Comparison of ENCODE assay signal across 8 cellular contexts in the genomic region with DNA sequence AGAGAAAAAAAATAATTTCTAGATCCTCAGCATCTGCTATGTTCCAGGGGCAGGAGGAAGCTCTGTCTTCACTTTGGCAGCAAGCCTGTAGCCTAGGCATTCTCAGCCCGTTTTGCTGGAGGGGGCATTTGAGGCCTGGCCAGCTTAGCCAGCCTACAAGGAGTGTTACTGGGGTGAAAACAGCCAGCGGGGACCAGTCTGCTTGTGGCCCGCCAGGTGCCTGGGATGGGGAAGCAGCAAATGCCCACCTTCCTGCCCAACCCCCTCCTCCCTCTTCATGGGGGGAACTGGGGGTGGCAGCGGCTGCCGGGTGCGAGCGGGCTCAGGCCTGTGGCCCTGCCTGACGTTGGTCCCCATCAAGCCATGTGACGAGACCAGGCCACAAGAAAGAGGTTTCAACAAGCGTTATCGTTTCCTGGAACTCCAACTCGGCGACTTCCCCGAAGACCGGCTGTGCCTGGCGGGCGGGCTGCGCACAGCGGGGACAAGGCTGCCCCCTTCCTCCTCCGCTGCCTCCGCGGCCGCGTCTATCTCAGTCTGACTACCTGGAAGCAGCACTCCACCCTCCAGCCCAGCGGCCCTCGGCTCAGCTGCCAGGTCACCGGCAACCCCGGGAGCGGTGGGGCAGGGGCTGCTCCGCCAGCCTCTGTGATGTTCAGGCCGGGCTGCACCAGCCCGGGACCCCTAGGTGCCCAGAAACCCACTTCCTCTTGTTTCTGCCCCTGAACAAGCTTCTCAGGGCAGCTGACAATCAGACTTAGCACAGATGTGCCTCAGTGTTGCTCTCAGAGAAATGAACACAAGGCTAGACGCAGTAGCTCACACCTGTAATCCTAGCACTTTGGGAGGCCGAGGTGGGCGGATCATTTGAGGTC. TPM values are rescaled to one million over a fixed set of nuclear protein-coding genes. Genes with fewer than 3 reads are reported as not detected.
A peak's percentile ranks its signal among the peaks of the same experiment; 100 is the strongest.
DNase-seq lines count a peak whose midpoint lies in the region; ATAC-seq and TF ChIP-seq lines count a peak whose summit lies in the region.

No MANE protein-coding gene starts in this region.

- no peaks in the 10 kb centered on the region for H3K36me3 Mint-ChIP-seq in CD4-positive, alpha-beta T cell (ENCODE audit: low read depth)

- H3K4me3 ChIP-seq in OCI-LY7 (ENCODE audit: low read depth, low read length, poor library complexity, severe bottlenecking) (no peak overlapping the region), mucosa of descending colon (no peak overlapping the region), upper lobe of right lung (no peak overlapping the region)

- peaks cover 19% of the 10 kb centered on the region for H3K4me1 ChIP-seq in OCI-LY7 (ENCODE audit: insufficient read depth, low read length, poor library complexity, severe bottlenecking)
- peaks cover 6% of the 10 kb centered on the region for H3K4me1 ChIP-seq in mucosa of descending colon (ENCODE audit: low read depth)
- peaks cover 17% of the 10 kb centered on the region for H3K4me1 ChIP-seq in upper lobe of right lung

- POLR2A ChIA-PET in CD4-positive, alpha-beta T cell (lab: Charles Lee) = interaction anchor here (0.7 to 3.4 kb wide), 10 partner anchors 8 to 510 kb away, joined by 3 to 64 read pairs (median 3); partner anchors contain the start of genes SOCS1 and TXNDC11
- POLR2A ChIA-PET in OCI-LY7 (lab: Charles Lee) (interaction anchor here (0.6 kb wide), 1 partner anchor 12 kb away, joined by 3 read pairs; no protein-coding TSS in a partner anchor), RWPE1 (lab: Yijun Ruan, JAX; ENCODE audit: low non-redundant PET) (interaction anchor here (0.6 kb wide), 1 partner anchor 156 kb away, joined by 9 read pairs; no protein-coding TSS in a partner anchor)

- H3K9me3 ChIP-seq in CD4-positive, alpha-beta T cell (ENCODE audit: control insufficient read depth, low read length) = no peaks in the 10 kb centered on the region
- H3K9me3 ChIP-seq in OCI-LY7 (ENCODE audit: low read length) = no peaks in the 10 kb centered on the region
- H3K9me3 ChIP-seq in mucosa of descending colon = no peaks in the 10 kb centered on the region
- H3K9me3 ChIP-seq in upper lobe of right lung = no peaks in the 10 kb centered on the region

- H4K20me1 ChIP-seq in OCI-LY7 (ENCODE audit: insufficient read depth, low read length) = no peaks in the 10 kb centered on the region

- peak; percentile 86 for ATAC-seq in CD4-positive, alpha-beta T cell (ENCODE audit: poor library complexity)
- ATAC-seq in GM21528 (IDR thresholded peaks at IDR 0.05; ENCODE audit: low FRiP score, unreplicated experiment) (peak; percentile 59), mucosa of descending colon (peak; percentile 62), upper lobe of right lung (peak; percentile 79)

- no peaks in the 10 kb centered on the region for H3K9me2 ChIP-seq in OCI-LY7 (ENCODE audit: insufficient read depth, low read length)

- BruUV-seq in OCI-LY7 (replicated peaks; lab: Mats Ljungman, UMichigan) = no TSS peak

- no peaks in the 10 kb centered on the region for H3K9me3 Mint-ChIP-seq in CD4-positive, alpha-beta T cell

- DNase-seq in CD4-positive, alpha-beta T cell = peak; percentile 59 to 89 (median 79)
- DNase-seq in OCI-LY7 (ENCODE audit: low spot score) (peak; percentile 51), activated gamma-delta T cell treated with Interleukin-2 at 50 U/mL for 16 hours (peak; percentile 84), mucosa of descending colon (peak; percentile 56 to 84 (median 60)), upper lobe of right lung (peak; percentile 87), RWPE1 (ENCODE audit: low spot score) (no peak), RKO (ENCODE audit: low spot score) (no peak)

- H3K27ac ChIP-seq in CD4-positive, alpha-beta T cell (ENCODE audit: low read depth, low read length) = peak overlapping the region; percentile 86
- H3K27ac ChIP-seq in OCI-LY7 (ENCODE audit: low read depth, low read length, poor library complexity, severe bottlenecking) (no peak overlapping the region), upper lobe of right lung (peak overlapping the region; percentile 78), RWPE1 (no peak overlapping the region)

- peak overlapping the region; percentile 67 for H3K4me3 Mint-ChIP-seq in CD4-positive, alpha-beta T cell

- intact Hi-C loops in CD4-positive, alpha-beta T cell (cut with DNase I, micrococcal nuclease) = loop anchor here in 1 of 2 experiments (2.0 kb wide), 1 partner anchor 20 kb away; no protein-coding TSS in a partner anchor
- intact Hi-C loops in OCI-LY7 (cut with micrococcal nuclease; ENCODE audit: unreplicated experiment) (no loop called here), mucosa of descending colon (cut with DNase I, micrococcal nuclease) (no loop called here), upper lobe of right lung (cut with DNase I) (no loop called here)

- no peak for TF ChIP-seq CTCF in CD4-positive, alpha-beta T cell (IDR thresholded peaks at IDR 0.05)
- TF ChIP-seq CTCF in OCI-LY7 (conservative IDR thresholded peaks at IDR 0.05; ENCODE audit: low read length) = no peak
- no peak for TF ChIP-seq CTCF in mucosa of descending colon (IDR thresholded peaks at IDR 0.05)
- TF ChIP-seq CTCF in upper lobe of right lung (IDR thresholded peaks at IDR 0.05) = no peak
- TF ChIP-seq CTCF in RWPE1 (conservative IDR thresholded peaks at IDR 0.05; ENCODE audit: low read depth) = no peak

- peaks cover 58% of the 10 kb centered on the region for H3K4me1 Mint-ChIP-seq in CD4-positive, alpha-beta T cell (ENCODE audit: low read depth)

- H3K27me3 Mint-ChIP-seq in CD4-positive, alpha-beta T cell = no peaks in the 10 kb centered on the region

- no peaks in the 10 kb centered on the region for H3K36me3 ChIP-seq in OCI-LY7 (ENCODE audit: insufficient read depth, low read length)
- no peaks in the 10 kb centered on the region for H3K36me3 ChIP-seq in mucosa of descending colon (ENCODE audit: low read depth)
- no peaks in the 10 kb centered on the region for H3K36me3 ChIP-seq in upper lobe of right lung

- H3K4me2 ChIP-seq in OCI-LY7 (ENCODE audit: low read length) = peak overlapping the region; percentile 41

- H3K27me3 ChIP-seq in CD4-positive, alpha-beta T cell (ENCODE audit: control insufficient read depth, insufficient read depth, low read length) = no peaks in the 10 kb centered on the region
- no peaks in the 10 kb centered on the region for H3K27me3 ChIP-seq in upper lobe of right lung

- CTCF ChIA-PET in CD4-positive, alpha-beta T cell (lab: Charles Lee) = interaction anchor here (1.8 to 2.4 kb wide), 2 partner anchors 19 to 22 kb away, joined by 4 to 16 read pairs; partner anchors contain the start of gene SOCS1
- CTCF ChIA-PET in OCI-LY7 (lab: Charles Lee; ENCODE audit: unreplicated experiment) = interaction anchor here (0.8 to 1.0 kb wide), 2 partner anchors 8 to 22 kb away, joined by 3 to 5 read pairs; no protein-coding TSS in a partner anchor
- CTCF ChIA-PET in RWPE1 (lab: Yijun Ruan, JAX) = no interaction called here

- peak overlapping the region; percentile 95 for H3K27ac Mint-ChIP-seq in CD4-positive, alpha-beta T cell

- peak overlapping the region; percentile 95 for H2AFZ ChIP-seq in OCI-LY7 (ENCODE audit: low read length)

- H3K79me2 ChIP-seq in OCI-LY7 (ENCODE audit: insufficient read depth, low read depth, low read length) = no peaks in the 10 kb centered on the region

RNA-seq across cellular contexts. Expression of gene SOCS1, which starts 22.9 kb away (rescaled TPM):
- 10 to 100 TPM; 71.3 to 71.4 TPM for total RNA-seq in CD4-positive, alpha-beta T cell
- total RNA-seq in OCI-LY7 (2014; rRNA removed; shearing (Covaris generic)) = 45.8 and 47.1 TPM in 2 replicates
- total RNA-seq in OCI-LY7 (2022) (23.4 and 28.7 TPM in 2 replicates), mucosa of descending colon (1 to 10 TPM; 4.0 to 6.5 (median 4.1) TPM), upper lobe of right lung (15.3 TPM)

RNA-seq across cellular contexts. Expression of gene TNP2, which starts 36.0 kb away (rescaled TPM):
- not detected for total RNA-seq in CD4-positive, alpha-beta T cell
- not detected in 2 replicates for total RNA-seq in OCI-LY7 (2014; rRNA removed; shearing (Covaris generic))
- not detected in 2 replicates for total RNA-seq in OCI-LY7 (2022)
- not detected for total RNA-seq in mucosa of descending colon
- not detected for total RNA-seq in upper lobe of right lung

RNA-seq across cellular contexts. Expression of gene PRM3, which starts 40.3 kb away (rescaled TPM):
- total RNA-seq in CD4-positive, alpha-beta T cell = not detected
- not detected in 2 replicates for total RNA-seq in OCI-LY7 (2014; rRNA removed; shearing (Covaris generic))
- not detected in 2 replicates for total RNA-seq in OCI-LY7 (2022)
- total RNA-seq in mucosa of descending colon = not detected
- not detected for total RNA-seq in upper lobe of right lung

RNA-seq across cellular contexts. Expression of gene PRM2, which starts 43.2 kb away (rescaled TPM):
- not detected for total RNA-seq in CD4-positive, alpha-beta T cell
- not detected in 2 replicates for total RNA-seq in OCI-LY7 (2014; rRNA removed; shearing (Covaris generic))
- total RNA-seq in OCI-LY7 (2022) (not detected in 2 replicates), mucosa of descending colon (not detected), upper lobe of right lung (not detected)

RNA-seq across cellular contexts. Expression of gene PRM1, which starts 48.0 kb away (rescaled TPM):
- not detected for total RNA-seq in CD4-positive, alpha-beta T cell
- total RNA-seq in OCI-LY7 (2014; rRNA removed; shearing (Covaris generic)) = not detected in 2 replicates
- total RNA-seq in OCI-LY7 (2022) = not detected in 2 replicates
- not detected for total RNA-seq in mucosa of descending colon
- total RNA-seq in upper lobe of right lung = not detected

Comparison
In these comparisons a context has a peak if more than half of its experiments do, and no peak if none do; other contexts are left out.
1. DNase-seq: peak in CD4-positive, alpha-beta T cell (10 of 10), OCI-LY7 (single experiment), activated gamma-delta T cell treated with Interleukin-2 at 50 U/mL for 16 hours (single experiment), mucosa of descending colon (3 of 3) and upper lobe of right lung (single experiment); none in RWPE1 (single experiment) and RKO (single experiment).
2. H3K27ac ChIP-seq: peak in CD4-positive, alpha-beta T cell (single experiment) and upper lobe of right lung (single experiment); none in OCI-LY7 (single experiment) and RWPE1 (single experiment).
3. Peak in every context shown above with its lines, with median percentiles within 50 percentile points of each other: ATAC-seq.